ENCODE assay signal across 19 cellular contexts in the genomic region with DNA sequence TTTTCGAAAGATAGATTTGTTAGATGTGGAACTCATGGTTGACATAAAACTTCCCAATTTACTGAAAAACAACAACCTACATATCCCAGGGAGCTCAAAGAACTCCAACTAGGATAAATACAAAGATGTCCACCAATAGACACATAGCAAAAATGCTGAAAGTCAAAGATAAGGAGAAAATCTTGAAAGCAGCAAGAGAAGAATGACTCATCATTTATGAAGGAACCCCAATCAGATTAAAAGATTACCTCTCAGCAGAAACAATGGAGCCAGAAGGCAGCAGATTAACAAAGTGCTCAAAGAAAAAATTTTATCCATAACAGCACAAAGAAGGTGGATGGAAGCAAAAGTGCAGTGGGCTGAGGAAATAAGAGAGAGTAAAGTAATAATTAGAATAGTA.
"Had no signal": no experiment of that assay in that cellular context is flagged by ENCODE, and none has a peak within 500 bp of the region (broad histone marks: within the 10 kb centered on the region; RNA-seq: fewer than 3 reads in every experiment).

No MANE protein-coding gene starts in this region.

- DNase-seq: Karpas-422; KG1; MG63; NCI-H1092 treated with DMSO at 0.1 percent for 48 hours; NCI-H1436; NCI-H187; NCI-H2029; NCI-H2081 treated with DMSO at 0.1 percent for 48 hours; NCI-H2171; NCI-H226; NCI-H446 treated with DMSO at 0.1 percent for 48 hours; NCI-H510A treated with DMSO at 0.1 percent for 48 hours; NCI-H526; NK-92 treated with Interleukin-12 subunit alpha and Interleukin-12 subunit beta, amount 100 ng/mL, for 24 hours; PC-9; Peyer's patch; SHP77 treated with DMSO at 0.1 percent for 48 hours; SJCRH30; T-helper 1 cell had no signal
